Comparison of ENCODE assay signal across 10 cellular contexts in the genomic region with DNA sequence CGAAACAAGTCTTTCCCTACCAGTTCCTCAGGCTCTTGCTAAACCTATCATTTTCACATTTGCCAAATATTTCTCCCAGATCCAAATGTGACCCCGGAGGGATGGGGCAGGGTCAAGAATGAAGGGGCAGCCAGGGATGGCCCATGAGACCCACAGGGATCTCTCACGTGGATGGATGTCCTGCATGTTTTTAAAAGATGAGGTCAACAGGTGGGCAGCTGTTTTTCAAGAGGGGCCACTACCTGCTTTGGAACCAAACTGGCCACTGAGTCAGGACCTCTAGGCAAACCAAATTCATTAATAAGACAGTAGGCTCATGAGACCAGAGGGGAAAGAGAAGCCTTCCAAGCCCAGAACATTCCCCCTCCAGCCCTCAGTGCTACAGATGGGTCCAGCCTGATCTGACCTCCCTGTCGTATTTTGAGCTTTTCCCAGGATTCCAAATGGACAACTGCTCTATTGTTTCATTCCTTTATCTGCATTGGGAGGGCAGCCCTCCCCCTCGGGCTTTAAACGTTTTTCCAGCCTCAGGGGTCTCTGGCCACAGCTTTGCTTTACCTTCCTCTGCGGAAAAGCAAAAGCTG.
DNase-seq lines count a peak whose midpoint lies in the region; ATAC-seq and TF ChIP-seq lines count a peak whose summit lies in the region.
"Had no signal": no experiment of that assay in that cellular context is flagged by ENCODE, and none has a peak within 500 bp of the region (broad histone marks: within the 10 kb centered on the region; RNA-seq: fewer than 3 reads in every experiment).

No MANE protein-coding gene starts in this region.

- in situ Hi-C loops in Panc1 (cut with HindIII; ENCODE audit: low pct_unique_long_range_greater_than_20kb, low sequenced_read_pairs), result no loop called here

- H3K4me1 ChIP-seq in Panc1 (ENCODE audit: control insufficient read depth, insufficient read depth, low read length) (peaks cover 25% of the 10 kb centered on the region), esophagus (ENCODE audit: control insufficient read depth in 2 of 2, insufficient read depth in 2 of 2, low read length in 1 of 2) (peaks cover 0 to 16% of the 10 kb centered on the region in 2 donors), muscle layer of duodenum (ENCODE audit: control insufficient read depth in 1 of 2, insufficient read depth in 2 of 2, low read length in 2 of 2) (peaks cover 14 to 18% of the 10 kb centered on the region in 2 donors)

- no peaks in the 10 kb centered on the region; the same call in 1 of the 2 replicates for H3K9me3 ChIP-seq in Panc1 (ENCODE audit: control insufficient read depth, insufficient read depth, low read depth, low read length)
- H3K9me3 ChIP-seq in esophagus (ENCODE audit: control insufficient read depth in 2 of 2, insufficient read depth in 1 of 2, low read depth in 1 of 2, low read length in 1 of 2), result peaks cover 0 to 2% of the 10 kb centered on the region in 2 donors
- H3K9me3 ChIP-seq in muscle layer of duodenum (ENCODE audit: control insufficient read depth in 1 of 2, low read length in 2 of 2), result no peaks in the 10 kb centered on the region

- no TSS peak for BruUV-seq in Panc1 (replicated peaks; lab: Mats Ljungman, UMichigan)

- TF ChIP-seq CTCF in Panc1 (IDR thresholded peaks at IDR 0.05), result no peak

- 37 to 43% methylated on average over 7 of the region's 7 CpGs for WGBS in esophagus, 2 donors

- no peaks in the 10 kb centered on the region for H3K27me3 ChIP-seq in Panc1 (ENCODE audit: control insufficient read depth, insufficient read depth, low read length)
- no peaks in the 10 kb centered on the region for H3K27me3 ChIP-seq in esophagus (ENCODE audit: control insufficient read depth in 1 of 2, insufficient read depth in 2 of 2, low read length in 2 of 2)
- no peaks in the 10 kb centered on the region for H3K27me3 ChIP-seq in muscle layer of duodenum (ENCODE audit: low read depth, low read length)

- peak overlapping the region; percentile 84 for H3K27ac ChIP-seq in Panc1 (ENCODE audit: low read length)
- peak overlapping the region; percentile 42 to 62 for H3K27ac ChIP-seq in esophagus (ENCODE audit: low read depth in 2 of 2, low read length in 1 of 2)
- H3K27ac ChIP-seq in muscle layer of duodenum (ENCODE audit: low read length), result peak overlapping the region; percentile 77
- H3K27ac ChIP-seq in substantia nigra (ENCODE audit: low read depth, low read length, poor library complexity, severe bottlenecking), result peak overlapping the region; percentile 87

- DNase-seq in Panc1 (ENCODE audit: low read depth, low spot score) (no peak), substantia nigra (lab: John Stamatoyannopoulos, UW) (no peak), NCI-H1105 (lab: John Stamatoyannopoulos, UW) (no peak), RPMI8226 (no peak)
- DNase-seq: amniotic stem cell; stimulated activated CD4-positive, alpha-beta T cell treated with anti-CD3 and anti-CD28 coated beads, Interleukin-12 subunit alpha, Interleukin-12 subunit beta, amount 100 ng/mL, for 4 hours had no signal

- POLR2A ChIA-PET in Panc1 (lab: Charles Lee), result interaction anchor here (0.7 kb wide), 1 partner anchor 163 kb away, joined by 3 read pairs; no protein-coding TSS in a partner anchor

- H3K4me3 ChIP-seq in Panc1 (ENCODE audit: low read depth in 2 of 2, low read length in 2 of 2) (no peak overlapping the region), esophagus (ENCODE audit: low read depth in 1 of 2, low read length in 2 of 2) (no peak overlapping the region), muscle layer of duodenum (ENCODE audit: low read depth in 1 of 2, low read length in 2 of 2) (peak overlapping the region in 1 of 2 donors; percentile 35)

- ATAC-seq in Panc1, result no peak
- no peak for ATAC-seq in GM21576 (IDR thresholded peaks at IDR 0.05; ENCODE audit: unreplicated experiment)
- ATAC-seq in GM19023 (IDR thresholded peaks at IDR 0.05; ENCODE audit: unreplicated experiment), result no peak

- intact Hi-C loops in Panc1 (cut with micrococcal nuclease; ENCODE audit: unreplicated experiment), result no loop called here

- H3K36me3 ChIP-seq in Panc1 (ENCODE audit: control insufficient read depth, insufficient read depth, low read length) (no peaks in the 10 kb centered on the region), esophagus (ENCODE audit: control insufficient read depth in 2 of 2, insufficient read depth in 2 of 2, low read length in 1 of 2) (no peaks in the 10 kb centered on the region), muscle layer of duodenum (ENCODE audit: control insufficient read depth in 1 of 2, insufficient read depth in 2 of 2, low read length in 2 of 2) (no peaks in the 10 kb centered on the region)

- CTCF ChIA-PET in Panc1 (lab: Charles Lee), result no interaction called here
